Comparison of ENCODE assay signal across 9 cellular contexts in the genomic region with DNA sequence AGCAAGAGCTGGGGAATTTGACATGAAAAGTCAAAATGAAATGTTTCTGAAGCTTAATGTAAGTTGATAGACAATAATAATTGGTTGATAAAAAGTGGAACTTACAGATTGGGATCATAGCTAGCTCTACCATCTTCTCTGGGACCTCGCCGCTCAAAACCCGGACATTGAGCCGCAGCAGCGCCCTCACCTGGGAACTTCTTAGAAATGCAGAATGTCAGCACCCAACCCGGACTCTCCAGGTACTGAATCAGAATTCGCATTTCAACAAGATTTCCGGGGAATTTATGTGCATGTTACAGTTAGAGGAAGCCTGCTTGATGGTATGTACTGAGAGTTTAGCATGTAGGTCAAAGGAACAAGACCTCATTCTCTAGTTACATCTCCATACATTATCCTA. TPM values are rescaled to one million over a fixed set of nuclear protein-coding genes. Genes with fewer than 3 reads are reported as not detected.
DNase-seq lines count a peak whose midpoint lies in the region; ATAC-seq, FAIRE-seq and TF ChIP-seq lines count a peak whose summit lies in the region.
"Had no signal": no experiment of that assay in that cellular context is flagged by ENCODE, and none has a peak within 500 bp of the region (broad histone marks: within the 10 kb centered on the region; RNA-seq: fewer than 3 reads in every experiment).

No MANE protein-coding gene starts in this region.

- no peak for TF ChIP-seq POLR2A in H54 (IDR thresholded peaks at IDR 0.05; ENCODE audit: low read depth, low read length)

- intact Hi-C loops in activated CD8-positive, alpha-beta T cell treated with anti-CD3 and anti-CD28 coated beads for 36 hours (cut with micrococcal nuclease): loop anchor here (5.0 to 10.0 kb wide), 2 partner anchors 142 to 220 kb away; no protein-coding TSS in a partner anchor

- H3K27ac Mint-ChIP-seq in activated CD8-positive, alpha-beta T cell treated with anti-CD3 and anti-CD28 coated beads for 36 hours: no peak overlapping the region

- no peak for DNase-seq in GM06990 (ENCODE audit: extremely low read depth, insufficient read length)
- peak; percentile 72 for DNase-seq in HT-29 (ENCODE audit: low spot score)
- DNase-seq in activated CD8-positive, alpha-beta T cell treated with anti-CD3 and anti-CD28 coated beads for 36 hours: peak; percentile 50
- peak; percentile 69 for DNase-seq in iPS-NIHi11 (ENCODE audit: low spot score)
- no peak for DNase-seq in amygdala (lab: John Stamatoyannopoulos, UW)
- DNase-seq in H54 (ENCODE audit: insufficient read length, low spot score): no peak

- ATAC-seq in activated CD8-positive, alpha-beta T cell treated with anti-CD3 and anti-CD28 coated beads for 36 hours: peak; percentile 49
- ATAC-seq in HG03439 (IDR thresholded peaks at IDR 0.05; ENCODE audit: unreplicated experiment): no peak
- ATAC-seq in GM18519 (IDR thresholded peaks at IDR 0.05; ENCODE audit: low FRiP score, unreplicated experiment): no peak

- no peaks in the 10 kb centered on the region for H3K9me3 Mint-ChIP-seq in activated CD8-positive, alpha-beta T cell treated with anti-CD3 and anti-CD28 coated beads for 36 hours

- FAIRE-seq in H54 (lab: Jason Lieb, UNC): no peak

- H3K27me3 Mint-ChIP-seq in activated CD8-positive, alpha-beta T cell treated with anti-CD3 and anti-CD28 coated beads for 36 hours: peaks cover 2% of the 10 kb centered on the region

- H3K4me3 ChIP-seq in GM06990 (replicated peaks; ENCODE audit: low read depth, low read length): no peak overlapping the region
- H3K4me3 ChIP-seq: lung had no signal

- no peaks in the 10 kb centered on the region for H3K36me3 Mint-ChIP-seq in activated CD8-positive, alpha-beta T cell treated with anti-CD3 and anti-CD28 coated beads for 36 hours (ENCODE audit: low read depth)

- no peaks in the 10 kb centered on the region for H3K36me3 ChIP-seq in GM06990 (ENCODE audit: control insufficient read depth, insufficient read depth, low read length)

- CTCF ChIA-PET in activated CD8-positive, alpha-beta T cell treated with anti-CD3 and anti-CD28 coated beads for 36 hours (lab: Charles Lee): interaction anchor here (0.7 to 2.7 kb wide), 16 partner anchors 9 to 391 kb away, joined by 3 to 19 read pairs (median 4); partner anchors contain the start of gene FHIP2A

- H3K4me3 Mint-ChIP-seq in activated CD8-positive, alpha-beta T cell treated with anti-CD3 and anti-CD28 coated beads for 36 hours: no peak overlapping the region

- peak; percentile 57 for TF ChIP-seq CTCF in GM06990 (IDR thresholded peaks at IDR 0.05; ENCODE audit: insufficient read depth, low read length, poor library complexity, severe bottlenecking)
- TF ChIP-seq CTCF in activated CD8-positive, alpha-beta T cell treated with anti-CD3 and anti-CD28 coated beads for 36 hours (IDR thresholded peaks at IDR 0.05): peak; percentile 75

- H3K27me3 ChIP-seq in GM06990 (replicated peaks; ENCODE audit: control insufficient read depth, insufficient read depth, low read length): no peaks in the 10 kb centered on the region

- H3K4me1 Mint-ChIP-seq in activated CD8-positive, alpha-beta T cell treated with anti-CD3 and anti-CD28 coated beads for 36 hours (ENCODE audit: low read depth): peaks cover 9% of the 10 kb centered on the region

- POLR2A ChIA-PET in activated CD8-positive, alpha-beta T cell treated with anti-CD3 and anti-CD28 coated beads for 36 hours (lab: Charles Lee): no interaction called here

RNA-seq across cellular contexts. Expression of gene ABLIM1, which starts 36.7 kb away (rescaled TPM):
- total RNA-seq in HT-29 (2014; rRNA removed; shearing (Covaris generic)): 45.9 and 52.1 TPM in 2 replicates
- total RNA-seq in activated CD8-positive, alpha-beta T cell treated with anti-CD3 and anti-CD28 coated beads for 36 hours: 100 to 1,000 TPM; 148 to 155 TPM

Comparison
In these comparisons a context has a peak if more than half of its experiments do, and no peak if none do; other contexts are left out.
1. DNase-seq: peak in HT-29 (single experiment), activated CD8-positive, alpha-beta T cell treated with anti-CD3 and anti-CD28 coated beads for 36 hours (single experiment) and iPS-NIHi11 (single experiment); none in GM06990 (single experiment), amygdala (0 of 56) and H54 (single experiment).